23 cellular contexts compared by ENCODE assay signal in the genomic region with DNA sequence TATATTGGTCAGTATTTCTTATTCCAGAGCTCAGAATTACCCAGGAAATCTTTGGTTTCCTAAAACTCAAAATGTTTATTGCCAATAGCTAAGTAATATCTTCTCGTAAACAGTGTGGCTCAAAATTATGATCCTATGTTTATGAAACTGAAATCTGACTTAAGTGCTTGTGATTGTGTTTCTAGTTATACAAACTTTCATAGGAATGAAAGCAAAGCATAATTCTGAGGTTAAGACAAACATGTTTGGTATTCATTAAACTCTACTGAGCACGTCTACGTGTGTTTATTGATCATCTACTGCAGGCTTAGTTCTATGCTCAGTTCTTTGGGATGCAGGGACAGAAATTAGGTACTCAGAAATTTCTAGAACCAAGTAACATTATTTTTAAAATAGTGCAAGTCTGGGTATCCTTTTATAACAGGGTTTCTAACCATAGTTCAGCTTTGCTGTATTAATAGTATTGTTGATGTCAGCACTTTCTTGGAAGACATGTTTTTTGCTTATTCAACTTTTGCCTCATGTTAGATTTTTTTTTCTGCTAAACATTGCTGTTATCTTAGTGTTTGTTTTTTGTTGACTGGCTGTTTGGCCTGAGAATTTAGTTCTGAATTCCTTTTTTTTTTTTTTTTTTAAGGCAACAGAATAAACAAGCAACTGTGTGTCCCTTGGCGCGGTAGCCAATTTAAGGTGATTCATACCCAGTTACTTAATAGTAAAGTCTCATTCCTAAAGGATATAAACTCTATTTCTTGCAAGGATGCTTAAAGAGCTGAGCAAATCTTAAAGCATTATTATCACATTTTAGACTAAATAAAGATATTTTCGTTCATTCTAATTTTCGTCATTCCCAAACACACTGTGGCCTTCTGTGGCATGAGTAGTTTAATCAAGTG. TPM values are rescaled to one million over a fixed set of nuclear protein-coding genes. Genes with fewer than 3 reads are reported as not detected.
DNase-seq lines count a peak whose midpoint lies in the region; TF ChIP-seq lines count a peak whose summit lies in the region.
"Had no signal": no experiment of that assay in that cellular context is flagged by ENCODE, and none has a peak within 500 bp of the region (broad histone marks: within the 10 kb centered on the region; RNA-seq: fewer than 3 reads in every experiment).

No MANE protein-coding gene starts in this region.

- no peaks in the 10 kb centered on the region for H3K9me2 ChIP-seq in MM.1S (replicated peaks; ENCODE audit: insufficient read depth, low read length)

- no peak overlapping the region for H2BK12ac ChIP-seq in mesenchymal stem cell (ENCODE audit: low read length in 2 of 2)

- H3K27me3 ChIP-seq in MM.1S (replicated peaks; ENCODE audit: insufficient read depth, low read length): no peaks in the 10 kb centered on the region
- no peaks in the 10 kb centered on the region for H3K27me3 ChIP-seq in mesenchymal stem cell (ENCODE audit: control insufficient read depth in 1 of 2, insufficient read depth in 1 of 2, low read length in 2 of 2)
- H3K27me3 ChIP-seq: BLaER1 treated with 17β-estradiol and CSF1 and Interleukin-3, amounts not matched to agents 10 nM and 100 nM had no signal

- no peak overlapping the region for H2BK15ac ChIP-seq in mesenchymal stem cell (ENCODE audit: low read depth, poor library complexity, severe bottlenecking)

- no peaks in the 10 kb centered on the region for H3K36me3 Mint-ChIP-seq in chondrocyte (ENCODE audit: low read depth)
- no peaks in the 10 kb centered on the region for H3K36me3 Mint-ChIP-seq in progenitor cell of endocrine pancreas (ENCODE audit: insufficient read depth)
- H3K36me3 Mint-ChIP-seq: naive B cell had no signal

- H3K9me3 ChIP-seq in MM.1S (replicated peaks; ENCODE audit: insufficient read depth, low read length) (no peaks in the 10 kb centered on the region), mesenchymal stem cell (ENCODE audit: control insufficient read depth, low read length) (no peaks in the 10 kb centered on the region)

- no peak overlapping the region for H2AK5ac ChIP-seq in mesenchymal stem cell (ENCODE audit: low read length, severe bottlenecking)

- no peaks in the 10 kb centered on the region for H3K36me3 ChIP-seq in MM.1S (replicated peaks; ENCODE audit: insufficient read depth, low read length)
- H3K36me3 ChIP-seq in mesenchymal stem cell (ENCODE audit: control insufficient read depth in 1 of 2, insufficient read depth in 2 of 2, low read depth in 1 of 2, low read length in 2 of 2): no peaks in the 10 kb centered on the region
- H3K36me3 ChIP-seq: BLaER1 treated with 17β-estradiol and CSF1 and Interleukin-3, amounts not matched to agents 10 nM and 100 nM had no signal

- H3K4me1 Mint-ChIP-seq in chondrocyte (ENCODE audit: low read depth): peaks cover 68% of the 10 kb centered on the region
- H3K4me1 Mint-ChIP-seq in progenitor cell of endocrine pancreas (ENCODE audit: low read depth): peaks cover 9% of the 10 kb centered on the region
- H3K4me1 Mint-ChIP-seq: naive B cell had no signal

- no peaks in the 10 kb centered on the region for H3F3A ChIP-seq in MM.1S (ENCODE audit: insufficient read depth, low read length)

- peaks cover 10% of the 10 kb centered on the region for H3K79me1 ChIP-seq in mesenchymal stem cell (replicated peaks; ENCODE audit: low read length, poor library complexity, severe bottlenecking)

- H3K79me2 ChIP-seq in MM.1S (ENCODE audit: low read length): no peaks in the 10 kb centered on the region

- H3K4me3 ChIP-seq in AG10803 (ENCODE audit: low read length): no peak overlapping the region
- H3K4me3 ChIP-seq in MM.1S (ENCODE audit: low read length): no peak overlapping the region
- H3K4me3 ChIP-seq in mesenchymal stem cell (ENCODE audit: insufficient read depth in 1 of 2, low read depth in 1 of 2, low read length in 2 of 2): no peak overlapping the region
- H3K4me3 ChIP-seq: BLaER1 treated with 17β-estradiol and CSF1 and Interleukin-3, amounts not matched to agents 10 nM and 100 nM had no signal

- H4K20me1 ChIP-seq in MM.1S (ENCODE audit: insufficient read depth, low read length): no peaks in the 10 kb centered on the region
- H4K20me1 ChIP-seq: BLaER1 treated with 17β-estradiol and CSF1 and Interleukin-3, amounts not matched to agents 10 nM and 100 nM had no signal

- H3K23ac ChIP-seq in mesenchymal stem cell (ENCODE audit: low read length in 2 of 2): no peak overlapping the region

- H2BK5ac ChIP-seq in mesenchymal stem cell (ENCODE audit: low read depth, low read length, poor library complexity, severe bottlenecking): no peak overlapping the region

- H3K9ac ChIP-seq in MM.1S (ENCODE audit: low read length): no peak overlapping the region
- H3K9ac ChIP-seq in mesenchymal stem cell (ENCODE audit: low read length): no peak overlapping the region
- H3K9ac ChIP-seq: BLaER1 treated with 17β-estradiol and CSF1 and Interleukin-3, amounts not matched to agents 10 nM and 100 nM had no signal

- H3K27ac ChIP-seq in MM.1S (ENCODE audit: low read length): peak overlapping the region; percentile 16; the same call in 1 of the 2 replicates
- H3K27ac ChIP-seq in mesenchymal stem cell (ENCODE audit: low read length, poor library complexity, severe bottlenecking): no peak overlapping the region
- H3K27ac ChIP-seq: BLaER1 treated with 17β-estradiol and CSF1 and Interleukin-3, amounts not matched to agents 10 nM and 100 nM had no signal

- peak overlapping the region; percentile 36 for H3K4me2 ChIP-seq in MM.1S (ENCODE audit: low read depth, low read length)
- no peak overlapping the region for H3K4me2 ChIP-seq in mesenchymal stem cell (ENCODE audit: low read length, poor library complexity, severe bottlenecking)

- no peak overlapping the region for H3K4ac ChIP-seq in mesenchymal stem cell (ENCODE audit: low read depth in 1 of 2, low read length in 2 of 2)

- H2BK120ac ChIP-seq in mesenchymal stem cell (ENCODE audit: low read depth, low read length): no peak overlapping the region

- H3K14ac ChIP-seq in mesenchymal stem cell (ENCODE audit: low read length in 2 of 2): no peak overlapping the region

- WGBS in mesenchymal stem cell: 75% methylated on average over 4 of the region's 7 CpGs

- peak overlapping the region; percentile 15 for H3K27ac Mint-ChIP-seq in chondrocyte (ENCODE audit: unreplicated experiment)
- no peak overlapping the region for H3K27ac Mint-ChIP-seq in progenitor cell of endocrine pancreas
- H3K27ac Mint-ChIP-seq: naive B cell had no signal

- H3K18ac ChIP-seq in mesenchymal stem cell (ENCODE audit: low read depth in 1 of 2, low read length in 2 of 2): no peak overlapping the region

- no peak overlapping the region for H4K91ac ChIP-seq in mesenchymal stem cell (ENCODE audit: low read length)

- H4K8ac ChIP-seq in mesenchymal stem cell (ENCODE audit: low read length): no peak overlapping the region

- DNase-seq in AG10803 (ENCODE audit: low read depth): peak; percentile 67
- DNase-seq in MM.1S: peak; percentile 59
- DNase-seq in chondrocyte (ENCODE audit: low spot score): no peak
- peak; percentile 63 for DNase-seq in mesenchymal stem cell
- DNase-seq in NCI-H1694 (lab: John Stamatoyannopoulos, UW): no peak
- no peak for DNase-seq in GF-D8 (lab: John Stamatoyannopoulos, UW)
- DNase-seq in progenitor cell of endocrine pancreas (ENCODE audit: low spot score, unreplicated experiment): no peak
- no peak for DNase-seq in foreskin melanocyte
- DNase-seq: activated CD4-positive, alpha-beta T cell treated with anti-CD3 and anti-CD28 coated beads for 1 hour; activated naive CD4-positive, alpha-beta T cell treated with Interleukin-2 at 50 U/mL for 16 hours; activated T-cell treated with anti-CD3 and anti-CD28 coated beads, Interleukin-2, amount 50 U/mL, for 4 hours; amygdala; mammary epithelial cell; naive B cell; NCI-H1092 treated with DMSO at 0.1 percent for 48 hours; NCI-H2029; NCI-H345; nucleus accumbens; OCI-M1; SHP77; stimulated activated CD4-positive, alpha-beta T cell treated with anti-CD3 and anti-CD28 coated beads, Interleukin-12 subunit alpha, Interleukin-12 subunit beta, amount 100 ng/mL, for 4 hours; SW 1271 had no signal

- TF ChIP-seq CTCF in AG10803 (conservative IDR thresholded peaks at IDR 0.05; ENCODE audit: low read length) (no peak), MM.1S (IDR thresholded peaks at IDR 0.05; ENCODE audit: low read length) (no peak), chondrocyte (IDR thresholded peaks at IDR 0.05) (no peak), progenitor cell of endocrine pancreas (IDR thresholded peaks at IDR 0.05; ENCODE audit: unreplicated experiment) (no peak)

- H3K9me3 Mint-ChIP-seq in chondrocyte (ENCODE audit: low read depth) (no peaks in the 10 kb centered on the region), progenitor cell of endocrine pancreas (ENCODE audit: low read depth) (no peaks in the 10 kb centered on the region)
- H3K9me3 Mint-ChIP-seq: activated T-cell treated with anti-CD3 and anti-CD28 coated beads, Interleukin-2, amount 50 U/mL, for 4 hours had no signal

- H2AFZ ChIP-seq in MM.1S (ENCODE audit: low read length) (no peak overlapping the region), mesenchymal stem cell (ENCODE audit: low read depth, low read length) (no peak overlapping the region)

- no peak overlapping the region for H3K4me3 Mint-ChIP-seq in chondrocyte (ENCODE audit: unreplicated experiment)
- H3K4me3 Mint-ChIP-seq in progenitor cell of endocrine pancreas (ENCODE audit: low read depth): no peak overlapping the region
- H3K4me3 Mint-ChIP-seq: activated T-cell treated with anti-CD3 and anti-CD28 coated beads, Interleukin-2, amount 50 U/mL, for 4 hours; naive B cell had no signal

- H3K4me1 ChIP-seq in MM.1S (ENCODE audit: low read length) (peaks cover 33% of the 10 kb centered on the region), mesenchymal stem cell (ENCODE audit: control insufficient read depth, insufficient read depth, low read depth, low read length) (peaks cover 26% of the 10 kb centered on the region)

- no peaks in the 10 kb centered on the region for H3K27me3 Mint-ChIP-seq in chondrocyte (ENCODE audit: low read depth)
- no peaks in the 10 kb centered on the region for H3K27me3 Mint-ChIP-seq in progenitor cell of endocrine pancreas

RNA-seq across cellular contexts. Expression of a gene that starts 31.3 kb away (rescaled TPM):
- total RNA-seq in chondrocyte (116 to 142 TPM (median 131 TPM) in 3 replicates), progenitor cell of endocrine pancreas (22.4 and 23.2 TPM in 2 replicates)
- polyA plus RNA-seq in mesenchymal stem cell (2013, experiment 1 of 2): 57.5 TPM
- polyA plus RNA-seq in mesenchymal stem cell (2013, experiment 2 of 2): 57.1 TPM

Comparison
In these comparisons a context has a peak if more than half of its experiments do, and no peak if none do; other contexts are left out.
1. DNase-seq: peak in AG10803 (single experiment), MM.1S (single experiment) and mesenchymal stem cell (single experiment); none in chondrocyte (single experiment), NCI-H1694 (single experiment), GF-D8 (single experiment), progenitor cell of endocrine pancreas (single experiment) and foreskin melanocyte (single experiment).